ENCODE assay signal across 1 cellular context in genomic region chr9:92634712-92635605, GRCh38.
A peak's percentile ranks its signal among the peaks of the same experiment; 100 is the strongest.
TF ChIP-seq lines count a peak whose summit lies in the region.

No MANE protein-coding gene starts in this region.

TF ChIP-seq in HepG2, 621 proteins besides CTCF, POLR2A, EP300 and RAD21 (continued from another document):
- TF ChIP-seq NFATC3 (CRISPR knock-in tag; IDR thresholded peaks at IDR 0.05) (no peak), SPEN (CRISPR knock-in tag; IDR thresholded peaks at IDR 0.05; ENCODE audit: low read depth) (peak; percentile 41; the same call in 1 of the 2 replicates), NFAT5 (CRISPR knock-in tag; IDR thresholded peaks at IDR 0.05) (no peak), ZNF264 (CRISPR knock-in tag; IDR thresholded peaks at IDR 0.05) (no peak), ZBED4 (CRISPR knock-in tag; IDR thresholded peaks at IDR 0.05; ENCODE audit: borderline replicate concordance) (0 out of 2 replicates have a peak, but pooled peaks have one; percentile 44), SP4 (CRISPR knock-in tag; IDR thresholded peaks at IDR 0.05) (no peak), TP53 (CRISPR knock-in tag; conservative IDR thresholded peaks at IDR 0.05) (no peak), GPN1 (CRISPR knock-in tag; IDR thresholded peaks at IDR 0.05; ENCODE audit: borderline replicate concordance) (no peak)
- TF ChIP-seq, protein P1, sequence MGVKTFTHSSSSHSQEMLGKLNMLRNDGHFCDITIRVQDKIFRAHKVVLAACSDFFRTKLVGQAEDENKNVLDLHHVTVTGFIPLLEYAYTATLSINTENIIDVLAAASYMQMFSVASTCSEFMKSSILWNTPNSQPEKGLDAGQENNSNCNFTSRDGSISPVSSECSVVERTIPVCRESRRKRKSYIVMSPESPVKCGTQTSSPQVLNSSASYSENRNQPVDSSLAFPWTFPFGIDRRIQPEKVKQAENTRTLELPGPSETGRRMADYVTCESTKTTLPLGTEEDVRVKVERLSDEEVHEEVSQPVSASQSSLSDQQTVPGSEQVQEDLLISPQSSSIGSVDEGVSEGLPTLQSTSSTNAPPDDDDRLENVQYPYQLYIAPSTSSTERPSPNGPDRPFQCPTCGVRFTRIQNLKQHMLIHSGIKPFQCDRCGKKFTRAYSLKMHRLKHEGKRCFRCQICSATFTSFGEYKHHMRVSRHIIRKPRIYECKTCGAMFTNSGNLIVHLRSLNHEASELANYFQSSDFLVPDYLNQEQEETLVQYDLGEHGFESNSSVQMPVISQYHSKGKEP (CRISPR knock-in tag; IDR thresholded peaks at IDR 0.05) = 0 out of 2 replicates have a peak, but pooled peaks have one; percentile 34
- TF ChIP-seq, protein P2, sequence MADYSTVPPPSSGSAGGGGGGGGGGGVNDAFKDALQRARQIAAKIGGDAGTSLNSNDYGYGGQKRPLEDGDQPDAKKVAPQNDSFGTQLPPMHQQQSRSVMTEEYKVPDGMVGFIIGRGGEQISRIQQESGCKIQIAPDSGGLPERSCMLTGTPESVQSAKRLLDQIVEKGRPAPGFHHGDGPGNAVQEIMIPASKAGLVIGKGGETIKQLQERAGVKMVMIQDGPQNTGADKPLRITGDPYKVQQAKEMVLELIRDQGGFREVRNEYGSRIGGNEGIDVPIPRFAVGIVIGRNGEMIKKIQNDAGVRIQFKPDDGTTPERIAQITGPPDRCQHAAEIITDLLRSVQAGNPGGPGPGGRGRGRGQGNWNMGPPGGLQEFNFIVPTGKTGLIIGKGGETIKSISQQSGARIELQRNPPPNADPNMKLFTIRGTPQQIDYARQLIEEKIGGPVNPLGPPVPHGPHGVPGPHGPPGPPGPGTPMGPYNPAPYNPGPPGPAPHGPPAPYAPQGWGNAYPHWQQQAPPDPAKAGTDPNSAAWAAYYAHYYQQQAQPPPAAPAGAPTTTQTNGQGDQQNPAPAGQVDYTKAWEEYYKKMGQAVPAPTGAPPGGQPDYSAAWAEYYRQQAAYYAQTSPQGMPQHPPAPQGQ (CRISPR knock-in tag; IDR thresholded peaks at IDR 0.05; ENCODE audit: borderline replicate concordance) = no peak
